12 cellular contexts compared by ENCODE assay signal in the genomic region with DNA sequence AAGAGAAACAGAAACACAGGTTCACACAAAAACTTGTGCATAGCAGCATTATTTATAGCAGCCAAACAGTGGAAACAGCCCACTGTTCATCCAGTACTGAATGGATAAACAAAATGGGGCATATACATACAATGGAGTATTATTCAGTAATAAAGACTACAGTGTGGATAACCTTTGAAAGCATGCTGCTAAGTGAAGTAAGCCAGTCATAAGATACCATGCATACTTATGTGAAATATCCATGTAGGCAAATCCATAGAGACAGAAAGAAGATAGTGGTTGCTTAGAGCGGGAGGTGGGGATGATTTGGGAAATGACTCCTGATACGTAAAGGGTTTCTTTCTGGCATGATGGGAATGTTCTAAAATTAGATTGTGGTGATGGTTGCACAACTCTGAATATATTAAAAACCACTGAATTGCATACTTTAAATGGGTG.
A peak's percentile ranks its signal among the peaks of the same experiment; 100 is the strongest.
DNase-seq lines count a peak whose midpoint lies in the region; ATAC-seq and TF ChIP-seq lines count a peak whose summit lies in the region.
"Had no signal": no experiment of that assay in that cellular context is flagged by ENCODE, and none has a peak within 500 bp of the region (broad histone marks: within the 10 kb centered on the region; RNA-seq: fewer than 3 reads in every experiment).

No MANE protein-coding gene starts in this region.

- CTCF ChIA-PET in AG04449 (lab: Yijun Ruan, JAX) = interaction anchor here (1.4 to 2.9 kb wide), 2 partner anchors 9 to 326 kb away, joined by 4 to 18 read pairs; no protein-coding TSS in a partner anchor

- no peak for TF ChIP-seq CTCF in AG04449 (IDR thresholded peaks at IDR 0.05; ENCODE audit: insufficient read depth, low read length, missing control alignments)
- TF ChIP-seq CTCF in osteoblast (IDR thresholded peaks at IDR 0.05; ENCODE audit: extremely low read depth, low read depth, low read length) = no peak
- no peak for TF ChIP-seq CTCF in GM13976 (IDR thresholded peaks at IDR 0.05; ENCODE audit: borderline replicate concordance, control extremely low read depth, extremely low read depth, insufficient read depth, missing control alignments)
- TF ChIP-seq CTCF in BE2C (IDR thresholded peaks at IDR 0.05; ENCODE audit: low read depth, low read length) = no peak

- no peaks in the 10 kb centered on the region for H3K27me3 ChIP-seq in SJSA1 (replicated peaks)
- no peaks in the 10 kb centered on the region for H3K27me3 ChIP-seq in osteoblast (ENCODE audit: insufficient read depth, low read length)
- H3K27me3 ChIP-seq in BE2C = no peaks in the 10 kb centered on the region

- H3K4me1 ChIP-seq in SJSA1 (replicated peaks) = peaks cover 49% of the 10 kb centered on the region
- peaks cover 50% of the 10 kb centered on the region for H3K4me1 ChIP-seq in osteoblast (ENCODE audit: insufficient read depth, low read length)
- peaks cover 7% of the 10 kb centered on the region for H3K4me1 ChIP-seq in BE2C

- H3K9me3 ChIP-seq in SJSA1 (replicated peaks) = no peaks in the 10 kb centered on the region
- H3K9me3 ChIP-seq in osteoblast (ENCODE audit: low read depth, low read length) = no peaks in the 10 kb centered on the region
- H3K9me3 ChIP-seq in BE2C = no peaks in the 10 kb centered on the region

- H4K20me1 ChIP-seq in osteoblast (ENCODE audit: insufficient read depth, low read length) = no peaks in the 10 kb centered on the region

- H3K4me3 ChIP-seq in AG04449 (ENCODE audit: low read depth, low read length) (no peak overlapping the region), SJSA1 (no peak overlapping the region), osteoblast (ENCODE audit: insufficient read depth, low read length) (no peak overlapping the region), BE2C (ENCODE audit: low read depth, low read length) (no peak overlapping the region)
- H3K4me3 ChIP-seq: lung had no signal

- H3K27ac ChIP-seq in SJSA1 (peak overlapping the region; percentile 89), osteoblast (ENCODE audit: low read depth, low read length) (peak overlapping the region; percentile 99)

- peaks cover 37% of the 10 kb centered on the region for H3K79me2 ChIP-seq in osteoblast (ENCODE audit: insufficient read depth, low read length)

- no peak overlapping the region for H2AFZ ChIP-seq in osteoblast (ENCODE audit: low read length)

- POLR2A ChIA-PET in AG04449 (lab: Yijun Ruan, JAX) = interaction anchor here (1.2 kb wide), 1 partner anchor 9 kb away, joined by 4 read pairs; no protein-coding TSS in a partner anchor

- ATAC-seq in GM21737 (IDR thresholded peaks at IDR 0.05; ENCODE audit: unreplicated experiment) = no peak

- in situ Hi-C loops in GM13976 (cut with MboI; ENCODE audit: low sequenced_read_pairs, unreplicated experiment) = no loop called here

- DNase-seq in AG04449 (ENCODE audit: low read depth, low spot score) (peak; percentile 99), SJSA1 (ENCODE audit: low read depth in 1 of 2, low spot score in 2 of 2) (peak in 1 of 2 experiments; percentile 48), fibroblast of peridontal ligament (ENCODE audit: extremely low read depth) (peak; percentile 99), osteoblast (ENCODE audit: insufficient read length, low spot score, missing footprints) (peak; percentile 54), GM13976 (ENCODE audit: low spot score) (no peak), BE2C (no peak), OCI-M2 (lab: John Stamatoyannopoulos, UW; ENCODE audit: unreplicated experiment) (no peak)
- DNase-seq: endodermal cell; stimulated activated CD4-positive, alpha-beta T cell treated with anti-CD3 and anti-CD28 coated beads, Interleukin-4, amount 100 ng/mL, for 24 hours; T-helper 2 cell had no signal

- peak overlapping the region; percentile 72 for H3K4me2 ChIP-seq in osteoblast (ENCODE audit: insufficient read depth, low read length)

- H3K36me3 ChIP-seq in SJSA1 = no peaks in the 10 kb centered on the region
- no peaks in the 10 kb centered on the region for H3K36me3 ChIP-seq in osteoblast (ENCODE audit: insufficient read depth, low read length)
- H3K36me3 ChIP-seq in BE2C = no peaks in the 10 kb centered on the region

Comparison
In these comparisons a context has a peak if more than half of its experiments do, and no peak if none do; other contexts are left out.
1. DNase-seq: peak in AG04449 (single experiment), fibroblast of peridontal ligament (single experiment) and osteoblast (single experiment); none in GM13976 (single experiment), BE2C (single experiment) and OCI-M2 (single experiment).